20 cellular contexts compared by ENCODE assay signal in genomic region chr4:113773014-113773413, GRCh38.
DNase-seq lines count a peak whose midpoint lies in the region; ATAC-seq lines count a peak whose summit lies in the region.
"Had no signal": no experiment of that assay in that cellular context is flagged by ENCODE, and none has a peak within 500 bp of the region (broad histone marks: within the 10 kb centered on the region; RNA-seq: fewer than 3 reads in every experiment).

No MANE protein-coding gene starts in this region.

- ATAC-seq in GM19452 (IDR thresholded peaks at IDR 0.05; ENCODE audit: unreplicated experiment) (no peak), HG03520 (IDR thresholded peaks at IDR 0.05; ENCODE audit: unreplicated experiment) (no peak)
- ATAC-seq: activated CD4-positive, CD25-positive, alpha-beta regulatory T cell treated with anti-CD3 and anti-CD28 coated beads, Interleukin-2, amount 50 U/mL, for 24 hours had no signal

- peak; percentile 63 for DNase-seq in activated CD8-positive, alpha-beta memory T cell treated with anti-CD3 and anti-CD28 coated beads for 24 hours
- DNase-seq in activated CD8-positive, alpha-beta memory T cell treated with anti-CD3 and anti-CD28 coated beads, Interleukin-2, amount 50 U/mL, for 48 hours: no peak
- DNase-seq in KG1 (lab: John Stamatoyannopoulos, UW) (peak; percentile 44), T-helper 9 cell (no peak)
- peak; percentile 38 to 39 for DNase-seq in activated T-cell treated with anti-CD3 and anti-CD28 coated beads, Interleukin-2, amount 50 U/mL, for 48 hours
- DNase-seq in stimulated activated naive CD4-positive, alpha-beta T cell treated with Interleukin-2 at 50 U/mL for 16 hours (lab: John Stamatoyannopoulos, UW): peak; percentile 0
- DNase-seq: BE2C; brain microvascular endothelial cell; colonic mucosa; DMS 273 treated with DMSO at 0.1 percent for 48 hours; HFFc6; left ventricle myocardium inferior; NCI-H2171 treated with DMSO at 0.1 percent for 48 hours; NCI-H526 treated with DMSO at 0.1 percent for 48 hours; RPMI8226; stimulated activated CD4-positive, alpha-beta T cell treated with anti-CD3 and anti-CD28 coated beads, Interleukin-2, amount 100 ng/mL, for 48 hours; T1000 had no signal

Comparison
In these comparisons a context has a peak if more than half of its experiments do, and no peak if none do; other contexts are left out.
1. DNase-seq: peak in activated CD8-positive, alpha-beta memory T cell treated with anti-CD3 and anti-CD28 coated beads for 24 hours (single experiment), KG1 (single experiment), activated T-cell treated with anti-CD3 and anti-CD28 coated beads, Interleukin-2, amount 50 U/mL, for 48 hours (2 of 2) and stimulated activated naive CD4-positive, alpha-beta T cell treated with Interleukin-2 at 50 U/mL for 16 hours (single experiment); none in activated CD8-positive, alpha-beta memory T cell treated with anti-CD3 and anti-CD28 coated beads, Interleukin-2, amount 50 U/mL, for 48 hours (single experiment) and T-helper 9 cell (single experiment).